ENCODE assay signal across 8 cellular contexts in genomic region chr11:124799384-124800225, GRCh38. TPM values are rescaled to one million over a fixed set of nuclear protein-coding genes. Genes with fewer than 3 reads are reported as not detected.
DNase-seq lines count a peak whose midpoint lies in the region; ATAC-seq and TF ChIP-seq lines count a peak whose summit lies in the region.

No MANE protein-coding gene starts in this region.

- no peak for TF ChIP-seq CTCF in left lung (IDR thresholded peaks at IDR 0.05)

- DNase-seq in DMS79 treated with DMSO at 0.1 percent for 48 hours (lab: John Stamatoyannopoulos, UW) (peak; percentile 57), HuH-7 (ENCODE audit: low spot score) (peak; percentile 36), cerebellum (ENCODE audit: low spot score) (peak; percentile 13), left lung (peak; percentile 46 to 87), GM19240 (ENCODE audit: insufficient read length, low spot score) (no peak)
- DNase-seq in activated CD4-positive, CD25-positive, alpha-beta regulatory T cell (lab: John Stamatoyannopoulos, UW) = peak in 3 of 4 experiments; percentile 8 to 23 (median 18)
- DNase-seq in stimulated activated CD4-positive, alpha-beta T cell treated with anti-CD3 and anti-CD28 coated beads, TNF-alpha, amount 100 ng/mL, for 1 hour (ENCODE audit: low read depth in 3 of 3, low spot score in 1 of 3) = peak in 2 of 3 donors; percentile 10 to 19

- peaks cover 0 to 14% of the 10 kb centered on the region in 2 donors for H3K27me3 ChIP-seq in left lung

- intact Hi-C loops in left lung (cut with DNase I) = no loop called here

- H3K36me3 ChIP-seq in left lung = no peaks in the 10 kb centered on the region

- no peaks in the 10 kb centered on the region for H3K9me3 ChIP-seq in left lung

- peak overlapping the region; percentile 87 to 93 for H3K4me3 ChIP-seq in left lung

- peak; percentile 39 for ATAC-seq in GM21390 (IDR thresholded peaks at IDR 0.05; ENCODE audit: unreplicated experiment)
- ATAC-seq in left lung = peak; percentile 51

- H3K27ac ChIP-seq in left lung = peak overlapping the region; percentile 97 to 99

- peaks cover 11 to 31% of the 10 kb centered on the region in 2 donors for H3K4me1 ChIP-seq in left lung

RNA-seq across cellular contexts. Expression of gene MSANTD2, which starts 0.6 kb away (rescaled TPM):
- total RNA-seq in cerebellum = 26.4 TPM
- total RNA-seq in left lung = 10 to 100 TPM in 1 of 2 donors, 1 to 10 TPM in 1; 9.4 to 12.2 TPM

RNA-seq across cellular contexts. Expression of gene ESAM, which starts 37.5 kb away (rescaled TPM):
- total RNA-seq in cerebellum = 6.4 TPM
- 100 to 1,000 TPM; 116 to 119 TPM for total RNA-seq in left lung

RNA-seq across cellular contexts. Expression of gene VSIG2, which starts 47.5 kb away (rescaled TPM):
- total RNA-seq in cerebellum = 0.27 TPM
- 10 to 100 TPM; 16.0 to 35.6 TPM for total RNA-seq in left lung

RNA-seq across cellular contexts. Expression of gene NRGN, which starts 59.9 kb away (rescaled TPM):
- total RNA-seq in cerebellum = 1.00 TPM
- 10 to 100 TPM; 50.5 to 62.1 TPM for total RNA-seq in left lung

Comparison
In these comparisons a context has a peak if more than half of its experiments do, and no peak if none do; other contexts are left out.
1. RNA of gene ESAM, which starts 37.5 kb away (total RNA-seq): 116 to 119 TPM in left lung; 6.4 TPM in cerebellum (single experiment); every median in the first group is over 10 times any median in the second.
2. RNA of gene VSIG2, which starts 47.5 kb away (total RNA-seq): 16.0 to 35.6 TPM in left lung; 0.27 TPM in cerebellum (single experiment); every median in the first group is over 10 times any median in the second.